Comparison of ENCODE assay signal across 8 cellular contexts in the genomic region with DNA sequence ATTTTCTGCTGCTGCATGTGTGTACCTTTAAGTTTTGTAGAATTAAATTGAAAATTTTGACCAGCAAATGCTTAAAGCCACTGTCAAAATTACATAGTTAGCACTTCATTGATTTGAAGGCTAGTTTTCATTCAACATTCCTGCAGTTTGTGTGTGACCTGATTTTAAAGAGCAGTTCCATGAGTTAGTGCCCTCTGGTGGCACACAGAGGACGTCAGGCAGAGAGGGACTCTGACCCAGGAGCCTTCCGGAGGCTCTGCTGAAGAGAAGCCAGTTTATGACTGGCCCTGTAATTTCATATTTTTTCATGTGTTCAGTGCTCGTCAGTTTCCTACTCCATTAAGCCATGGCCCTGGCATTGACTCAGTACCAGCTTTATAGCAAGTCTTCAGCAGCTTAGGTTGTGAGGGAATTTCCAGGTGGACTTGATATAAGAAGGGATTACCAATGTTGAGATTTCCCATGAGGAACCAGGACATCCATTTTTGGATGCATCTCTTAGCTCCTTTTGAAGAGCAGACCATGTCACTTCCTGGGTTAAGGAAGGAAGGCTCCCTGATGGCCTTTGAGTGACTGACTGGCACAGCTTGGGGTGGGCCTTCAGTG.
A peak's percentile ranks its signal among the peaks of the same experiment; 100 is the strongest.
DNase-seq lines count a peak whose midpoint lies in the region; ATAC-seq and TF ChIP-seq lines count a peak whose summit lies in the region.

No MANE protein-coding gene starts in this region.

- TF ChIP-seq CTCF in HEK293 (tag by site-specific recombination; IDR thresholded peaks at IDR 0.05): peak; percentile 33; the same call in 1 of the 2 replicates
- TF ChIP-seq CTCF in OCI-LY1 (IDR thresholded peaks at IDR 0.05; ENCODE audit: low read length): peak; percentile 84
- peak; percentile 26 to 70 (median 58) for TF ChIP-seq CTCF in sigmoid colon (IDR thresholded peaks at IDR 0.05)

- H3K4me1 Mint-ChIP-seq in activated naive CD8-positive, alpha-beta T cell treated with anti-CD3 and anti-CD28 coated beads for 36 hours: peaks cover 9% of the 10 kb centered on the region

- no peaks in the 10 kb centered on the region for H3K9me3 Mint-ChIP-seq in activated naive CD8-positive, alpha-beta T cell treated with anti-CD3 and anti-CD28 coated beads for 36 hours

- ATAC-seq in left cardiac atrium (peak; percentile 82 to 83), GM18867 (IDR thresholded peaks at IDR 0.05; ENCODE audit: unreplicated experiment) (no peak)

- H3K36me3 Mint-ChIP-seq in activated naive CD8-positive, alpha-beta T cell treated with anti-CD3 and anti-CD28 coated beads for 36 hours: no peaks in the 10 kb centered on the region

- H3K4me1 ChIP-seq in HEK293 (ENCODE audit: control insufficient read depth, insufficient read depth, low read length) (no peaks in the 10 kb centered on the region), OCI-LY1 (ENCODE audit: insufficient read depth, low read length, severe bottlenecking) (no peaks in the 10 kb centered on the region), sigmoid colon (no peaks in the 10 kb centered on the region)

- H3K27ac Mint-ChIP-seq in activated naive CD8-positive, alpha-beta T cell treated with anti-CD3 and anti-CD28 coated beads for 36 hours: no peak overlapping the region

- 5 to 20% methylated on average over 3 of the region's 3 CpGs for WGBS in sigmoid colon, 2 donors

- H3K9ac ChIP-seq in OCI-LY1 (ENCODE audit: low read length): no peak overlapping the region

- H3K36me3 ChIP-seq in HEK293 (ENCODE audit: control insufficient read depth in 2 of 2, insufficient read depth in 1 of 2, low read length in 2 of 2) (peaks cover 0 to 7% of the 10 kb centered on the region in 2 experiments; a peak in 1 of 3 replicates), OCI-LY1 (ENCODE audit: insufficient read depth, low read length) (no peaks in the 10 kb centered on the region), sigmoid colon (peaks cover 0 to 8% (median 0%) of the 10 kb centered on the region in 4 donors)

- TF ChIP-seq EP300 in sigmoid colon (IDR thresholded peaks at IDR 0.05): no peak

- no peaks in the 10 kb centered on the region for H3K27me3 ChIP-seq in OCI-LY1 (ENCODE audit: insufficient read depth, low read length)
- no peaks in the 10 kb centered on the region for H3K27me3 ChIP-seq in sigmoid colon

- H3K4me2 ChIP-seq in OCI-LY1 (ENCODE audit: low read length): no peak overlapping the region

- no peaks in the 10 kb centered on the region for H3K27me3 Mint-ChIP-seq in activated naive CD8-positive, alpha-beta T cell treated with anti-CD3 and anti-CD28 coated beads for 36 hours

- no peaks in the 10 kb centered on the region for H3K79me2 ChIP-seq in OCI-LY1 (ENCODE audit: insufficient read depth, low read length)

- intact Hi-C loops in left cardiac atrium (cut with DNase I): loop anchor here (5.0 to 10.0 kb wide), 3 partner anchors 98 to 163 kb away; no protein-coding TSS in a partner anchor
- intact Hi-C loops in sigmoid colon (cut with DNase I): loop anchor here (2.0 to 5.0 kb wide), 2 partner anchors 95 to 168 kb away; no protein-coding TSS in a partner anchor

- CTCF ChIA-PET in HEK293 (lab: Yijun Ruan, JAX): interaction anchor here (0.6 to 3.4 kb wide), 31 partner anchors 9 to 311 kb away, joined by 3 to 23 read pairs (median 4); no protein-coding TSS in a partner anchor

- H3K27ac ChIP-seq in HEK293 (ENCODE audit: extremely low read depth, low read depth, low read length): no peak overlapping the region
- no peak overlapping the region for H3K27ac ChIP-seq in OCI-LY1 (ENCODE audit: low read depth, low read length, poor library complexity, severe bottlenecking)
- H3K27ac ChIP-seq in sigmoid colon: no peak overlapping the region

- no peaks in the 10 kb centered on the region for H3K9me2 ChIP-seq in OCI-LY1 (ENCODE audit: low read depth, low read length)

- no peak overlapping the region for H2AFZ ChIP-seq in OCI-LY1 (ENCODE audit: low read length)

- H3K9me3 ChIP-seq in HEK293 (ENCODE audit: control insufficient read depth, insufficient read depth, low read depth, low read length) (no peaks in the 10 kb centered on the region), OCI-LY1 (ENCODE audit: low read length) (no peaks in the 10 kb centered on the region), sigmoid colon (no peaks in the 10 kb centered on the region)

- TF ChIP-seq POLR2A in sigmoid colon (IDR thresholded peaks at IDR 0.05): no peak

- H4K20me1 ChIP-seq in OCI-LY1 (ENCODE audit: insufficient read depth, low read length): no peaks in the 10 kb centered on the region

- peak; percentile 5 for DNase-seq in COR-L47 (lab: John Stamatoyannopoulos, UW)
- peak; percentile 29 for DNase-seq in activated naive CD8-positive, alpha-beta T cell treated with anti-CD3 and anti-CD28 coated beads for 36 hours
- peak; percentile 53 for DNase-seq in left cardiac atrium
- no peak for DNase-seq in sigmoid colon
- DNase-seq in T1000 (lab: John Stamatoyannopoulos, UW): no peak

- no peak overlapping the region for H3K4me3 ChIP-seq in HEK293 (ENCODE audit: low read depth, low read length)
- no peak overlapping the region for H3K4me3 ChIP-seq in OCI-LY1 (ENCODE audit: low read depth, low read length, poor library complexity, severe bottlenecking)
- no peak overlapping the region for H3K4me3 ChIP-seq in sigmoid colon

- no peaks in the 10 kb centered on the region for H3F3A ChIP-seq in OCI-LY1 (ENCODE audit: insufficient read depth, low read length)

- POLR2A ChIA-PET in HEK293 (lab: Yijun Ruan, JAX): no interaction called here

- H3K4me3 Mint-ChIP-seq in activated naive CD8-positive, alpha-beta T cell treated with anti-CD3 and anti-CD28 coated beads for 36 hours: no peak overlapping the region

TF ChIP-seq in HEK293, 187 proteins besides CTCF, POLR2A, EP300 and RAD21:
- peak; percentile 45; the same call in 1 of the 2 replicates for TF ChIP-seq ZNF660 (tag by site-specific recombination; IDR thresholded peaks at IDR 0.05)
- TF ChIP-seq, protein P1, sequence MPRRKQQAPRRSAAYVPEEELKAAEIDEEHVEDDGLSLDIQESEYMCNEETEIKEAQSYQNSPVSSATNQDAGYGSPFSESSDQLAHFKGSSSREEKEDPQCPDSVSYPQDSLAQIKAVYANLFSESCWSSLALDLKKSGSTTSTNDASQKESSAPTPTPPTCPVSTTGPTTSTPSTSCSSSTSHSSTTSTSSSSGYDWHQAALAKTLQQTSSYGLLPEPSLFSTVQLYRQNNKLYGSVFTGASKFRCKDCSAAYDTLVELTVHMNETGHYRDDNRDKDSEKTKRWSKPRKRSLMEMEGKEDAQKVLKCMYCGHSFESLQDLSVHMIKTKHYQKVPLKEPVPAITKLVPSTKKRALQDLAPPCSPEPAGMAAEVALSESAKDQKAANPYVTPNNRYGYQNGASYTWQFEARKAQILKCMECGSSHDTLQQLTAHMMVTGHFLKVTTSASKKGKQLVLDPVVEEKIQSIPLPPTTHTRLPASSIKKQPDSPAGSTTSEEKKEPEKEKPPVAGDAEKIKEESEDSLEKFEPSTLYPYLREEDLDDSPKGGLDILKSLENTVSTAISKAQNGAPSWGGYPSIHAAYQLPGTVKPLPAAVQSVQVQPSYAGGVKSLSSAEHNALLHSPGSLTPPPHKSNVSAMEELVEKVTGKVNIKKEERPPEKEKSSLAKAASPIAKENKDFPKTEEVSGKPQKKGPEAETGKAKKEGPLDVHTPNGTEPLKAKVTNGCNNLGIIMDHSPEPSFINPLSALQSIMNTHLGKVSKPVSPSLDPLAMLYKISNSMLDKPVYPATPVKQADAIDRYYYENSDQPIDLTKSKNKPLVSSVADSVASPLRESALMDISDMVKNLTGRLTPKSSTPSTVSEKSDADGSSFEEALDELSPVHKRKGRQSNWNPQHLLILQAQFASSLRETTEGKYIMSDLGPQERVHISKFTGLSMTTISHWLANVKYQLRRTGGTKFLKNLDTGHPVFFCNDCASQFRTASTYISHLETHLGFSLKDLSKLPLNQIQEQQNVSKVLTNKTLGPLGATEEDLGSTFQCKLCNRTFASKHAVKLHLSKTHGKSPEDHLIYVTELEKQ (tag by site-specific recombination; IDR thresholded peaks at IDR 0.05; ENCODE audit: borderline replicate concordance): no peak
- TF ChIP-seq ZNF747 (tag by site-specific recombination; IDR thresholded peaks at IDR 0.05): no peak
- peak; percentile 16; the same call in 1 of the 2 replicates for TF ChIP-seq ZNF654 (tag by site-specific recombination; IDR thresholded peaks at IDR 0.05; ENCODE audit: low read depth)
- TF ChIP-seq OVOL3 (tag by site-specific recombination; IDR thresholded peaks at IDR 0.05): no peak

Comparison
In these comparisons a context has a peak if more than half of its experiments do, and no peak if none do; other contexts are left out.
1. DNase-seq: peak in COR-L47 (single experiment), activated naive CD8-positive, alpha-beta T cell treated with anti-CD3 and anti-CD28 coated beads for 36 hours (single experiment) and left cardiac atrium (single experiment); none in sigmoid colon (single experiment) and T1000 (single experiment).
2. CTCF ChIP-seq: peak in every context shown above with its lines; median percentile 84 in OCI-LY1; 58 in sigmoid colon; 33 in HEK293.